7 cellular contexts compared by ENCODE assay signal in genomic region chr1:160705824-160706223, GRCh38. TPM values are rescaled to one million over a fixed set of nuclear protein-coding genes. Genes with fewer than 3 reads are reported as not detected.
"Had no signal": no experiment of that assay in that cellular context is flagged by ENCODE, and none has a peak within 500 bp of the region (broad histone marks: within the 10 kb centered on the region; RNA-seq: fewer than 3 reads in every experiment).

No MANE protein-coding gene starts in this region.

RNA-seq across cellular contexts. Expression of gene CD48, which starts 5.8 kb away (rescaled TPM):
- total RNA-seq: ascending aorta, bronchial epithelial cell, fibroblast of lung, lung microvascular endothelial cell had no signal
- polyA plus RNA-seq: fibroblast of lung had no signal

RNA-seq across cellular contexts. Expression of gene SLAMF7, which starts 33.2 kb away (rescaled TPM):
- total RNA-seq: ascending aorta, fibroblast of lung, frontal cortex, lung microvascular endothelial cell, osteoblast had no signal
- polyA plus RNA-seq: fibroblast of lung had no signal

RNA-seq across cellular contexts. Expression of gene SLAMF1, which starts 59.0 kb away (rescaled TPM):
- total RNA-seq: ascending aorta, bronchial epithelial cell, fibroblast of lung, frontal cortex, lung microvascular endothelial cell, osteoblast, suprapubic skin had no signal
- polyA plus RNA-seq: fibroblast of lung had no signal
